Comparison of ENCODE assay signal across 8 cellular contexts in genomic region chr5:97009212-97009898, GRCh38.
DNase-seq lines count a peak whose midpoint lies in the region; ATAC-seq, FAIRE-seq and TF ChIP-seq lines count a peak whose summit lies in the region.
"Had no signal": no experiment of that assay in that cellular context is flagged by ENCODE, and none has a peak within 500 bp of the region (broad histone marks: within the 10 kb centered on the region; RNA-seq: fewer than 3 reads in every experiment).

No MANE protein-coding gene starts in this region.

- TF ChIP-seq CTCF in lower lobe of right lung (IDR thresholded peaks at IDR 0.05) = no peak

- ATAC-seq in HG02759 (IDR thresholded peaks at IDR 0.05; ENCODE audit: unreplicated experiment) = peak; percentile 71
- peak; percentile 41 to 56 for ATAC-seq in lower lobe of right lung
- no peak for ATAC-seq in GM19452 (IDR thresholded peaks at IDR 0.05; ENCODE audit: unreplicated experiment)

- no peaks in the 10 kb centered on the region for H3K27me3 ChIP-seq in lower lobe of right lung (ENCODE audit: low read depth)

- DNase-seq in GM18507 (ENCODE audit: extremely low spot score, insufficient read length, low read depth) = peak; percentile 8
- peak; percentile 86 for DNase-seq in SKM-1 treated with dmso at 0.1 percent for 144 hours (lab: John Stamatoyannopoulos, UW; ENCODE audit: unreplicated experiment)
- DNase-seq in lower lobe of right lung = no peak
- DNase-seq in T1000 (lab: John Stamatoyannopoulos, UW) = no peak
- no peak for DNase-seq in GOT3 (lab: John Stamatoyannopoulos, UW)

- peaks cover 42% of the 10 kb centered on the region for H3K36me3 ChIP-seq in lower lobe of right lung

- H3K4me1 ChIP-seq in lower lobe of right lung = peaks cover 11% of the 10 kb centered on the region

- intact Hi-C loops in lower lobe of right lung (cut with DNase I) = no loop called here

- H3K9me3 ChIP-seq in lower lobe of right lung = no peaks in the 10 kb centered on the region

- H3K27ac ChIP-seq in lower lobe of right lung = no peak overlapping the region
- H3K27ac ChIP-seq: epithelial cell of prostate had no signal

- no peak overlapping the region for H3K4me3 ChIP-seq in lower lobe of right lung

- peak; percentile 66 for FAIRE-seq in GM18507 (lab: Jason Lieb, UNC)

Comparison
In these comparisons a context has a peak if more than half of its experiments do, and no peak if none do; other contexts are left out.
1. DNase-seq: peak in GM18507 (single experiment) and SKM-1 treated with dmso at 0.1 percent for 144 hours (single experiment); none in lower lobe of right lung (single experiment), T1000 (single experiment) and GOT3 (single experiment).